In genomic region chr4:146263785-146264184, GRCh38 we compare ENCODE assay signal across 35 cellular contexts.
"Had no signal": no experiment of that assay in that cellular context is flagged by ENCODE, and none has a peak within 500 bp of the region (broad histone marks: within the 10 kb centered on the region; RNA-seq: fewer than 3 reads in every experiment).

No MANE protein-coding gene starts in this region.

- DNase-seq: Karpas-422, Kasumi-1, MG63, MM.1S, MV-4-11, NCI-H1048, NCI-H1092, NCI-H1092 treated with DMSO at 0.1 percent for 48 hours, NCI-H1105, NCI-H1105 treated with DMSO at 0.1 percent for 48 hours, NCI-H1417, NCI-H1417 treated with DMSO at 0.1 percent for 48 hours, NCI-H1436, NCI-H1436 treated with DMSO at 0.1 percent for 48 hours, NCI-H146, NCI-H1694, NCI-H1694 treated with DMSO at 0.1 percent for 48 hours, NCI-H187, NCI-H187 treated with DMSO at 0.1 percent for 48 hours, NCI-H1930, NCI-H2029, NCI-H2029 treated with DMSO at 0.1 percent for 48 hours, NCI-H2081, NCI-H2081 treated with DMSO at 0.1 percent for 48 hours, NCI-H2107, NCI-H2171, NCI-H2171 treated with DMSO at 0.1 percent for 48 hours, NCI-H2227 treated with DMSO at 0.1 percent for 48 hours, NCI-H226, NCI-H345, NCI-H446, NCI-H446 treated with DMSO at 0.1 percent for 48 hours, NCI-H510A, NCI-H510A treated with DMSO at 0.1 percent for 48 hours had no signal

- H3K27me3 ChIP-seq: MG63 had no signal

- H3K9me3 ChIP-seq: MG63 had no signal

- H3K4me3 ChIP-seq: MG63 had no signal

- H3K36me3 ChIP-seq: MG63 had no signal

- H3K4me2 ChIP-seq: KMS-11 had no signal

- H3K27ac ChIP-seq: KMS-11 had no signal

- H3K9ac ChIP-seq: KMS-11 had no signal
